ENCODE assay signal across 19 cellular contexts in genomic region chr7:151886783-151887182, GRCh38.
"Had no signal": no experiment of that assay in that cellular context is flagged by ENCODE, and none has a peak within 500 bp of the region (broad histone marks: within the 10 kb centered on the region; RNA-seq: fewer than 3 reads in every experiment).

No MANE protein-coding gene starts in this region.

- H3K27ac ChIP-seq: foreskin keratinocyte, hepatocyte, neural progenitor cell, pancreas, prostate gland, right lobe of liver, thoracic aorta, transverse colon had no signal

- H3K27me3 ChIP-seq: pancreas, right lobe of liver had no signal

- H3K9me3 ChIP-seq: pancreas, prostate gland, right lobe of liver, thoracic aorta, transverse colon had no signal

- H3K27ac Mint-ChIP-seq: dendritic cell treated with granulocyte-macrophage colony-stimulating factor and Interleukin-4, amounts not matched to agents 40 ng/mL and 50 ng/mL, for 4 days; natural killer cell; neural progenitor cell; stimulated activated naive B cell treated with anti-CD40 and anti-IgM and Interleukin-4, amounts not matched to agents 10 μg/mL and 1 μg/mL and 100 μg/mL, for 72 hours; stimulated activated naive CD8-positive, alpha-beta T cell treated with anti-CD3 and anti-CD28 coated beads, Interleukin-15, amount 100 ng/mL, for 72 hours had no signal

- H3K4me1 ChIP-seq: foreskin keratinocyte, pancreas, prostate gland had no signal

- H3K9ac ChIP-seq: neural progenitor cell had no signal

- ATAC-seq: foreskin keratinocyte; natural killer cell; pancreas; right lobe of liver; stimulated activated naive B cell treated with anti-CD40 and anti-IgM and Interleukin-4, amounts not matched to agents 10 μg/mL and 1 μg/mL and 100 μg/mL, for 72 hours; stimulated activated naive CD8-positive, alpha-beta T cell treated with anti-CD3 and anti-CD28 coated beads, Interleukin-15, amount 100 ng/mL, for 72 hours had no signal

- H3K4me2 ChIP-seq: hepatocyte, neural progenitor cell had no signal

- H3K4me3 Mint-ChIP-seq: dendritic cell treated with granulocyte-macrophage colony-stimulating factor and Interleukin-4, amounts not matched to agents 40 ng/mL and 50 ng/mL, for 4 days; natural killer cell; neural progenitor cell; stimulated activated naive B cell treated with anti-CD40 and anti-IgM and Interleukin-4, amounts not matched to agents 10 μg/mL and 1 μg/mL and 100 μg/mL, for 72 hours; stimulated activated naive CD8-positive, alpha-beta T cell treated with anti-CD3 and anti-CD28 coated beads, Interleukin-15, amount 100 ng/mL, for 72 hours had no signal

- H2AFZ ChIP-seq: hepatocyte, neural progenitor cell had no signal

- H3K4me1 Mint-ChIP-seq: natural killer cell; stimulated activated naive CD8-positive, alpha-beta T cell treated with anti-CD3 and anti-CD28 coated beads, Interleukin-15, amount 100 ng/mL, for 72 hours had no signal

- DNase-seq: cerebellar nuclear complex; erythroblast; foreskin keratinocyte; kidney glomerular epithelial cell; mammary epithelial cell; natural killer cell; nucleus accumbens; pancreas; right lobe of liver; stimulated activated CD4-positive, alpha-beta T cell treated with anti-CD3 and anti-CD28 coated beads, Interleukin-2, amount 100 ng/mL, for 24 hours; stimulated activated CD4-positive, alpha-beta T cell treated with anti-CD3 and anti-CD28 coated beads, Interleukin-4, amount 100 ng/mL, for 4 hours; stimulated activated naive B cell treated with anti-CD40 and anti-IgM and Interleukin-4, amounts not matched to agents 10 μg/mL and 1 μg/mL and 100 μg/mL, for 72 hours; stimulated activated naive CD8-positive, alpha-beta T cell treated with anti-CD3 and anti-CD28 coated beads, Interleukin-15, amount 100 ng/mL, for 72 hours; transverse colon had no signal

- H3K4me3 ChIP-seq: hepatocyte, neural progenitor cell, pancreas, prostate gland, right lobe of liver, thoracic aorta, transverse colon had no signal

- H3K36me3 Mint-ChIP-seq: natural killer cell; neural progenitor cell; stimulated activated naive B cell treated with anti-CD40 and anti-IgM and Interleukin-4, amounts not matched to agents 10 μg/mL and 1 μg/mL and 100 μg/mL, for 72 hours had no signal

- H3K36me3 ChIP-seq: neural progenitor cell, pancreas, prostate gland, right lobe of liver, thoracic aorta, transverse colon had no signal

- H3K9me3 Mint-ChIP-seq: dendritic cell treated with granulocyte-macrophage colony-stimulating factor and Interleukin-4, amounts not matched to agents 40 ng/mL and 50 ng/mL, for 4 days; natural killer cell; neural progenitor cell; stimulated activated naive B cell treated with anti-CD40 and anti-IgM and Interleukin-4, amounts not matched to agents 10 μg/mL and 1 μg/mL and 100 μg/mL, for 72 hours; stimulated activated naive CD8-positive, alpha-beta T cell treated with anti-CD3 and anti-CD28 coated beads, Interleukin-15, amount 100 ng/mL, for 72 hours had no signal

- H3K79me2 ChIP-seq: hepatocyte had no signal
